Comparison of ENCODE assay signal across 8 cellular contexts in the genomic region with DNA sequence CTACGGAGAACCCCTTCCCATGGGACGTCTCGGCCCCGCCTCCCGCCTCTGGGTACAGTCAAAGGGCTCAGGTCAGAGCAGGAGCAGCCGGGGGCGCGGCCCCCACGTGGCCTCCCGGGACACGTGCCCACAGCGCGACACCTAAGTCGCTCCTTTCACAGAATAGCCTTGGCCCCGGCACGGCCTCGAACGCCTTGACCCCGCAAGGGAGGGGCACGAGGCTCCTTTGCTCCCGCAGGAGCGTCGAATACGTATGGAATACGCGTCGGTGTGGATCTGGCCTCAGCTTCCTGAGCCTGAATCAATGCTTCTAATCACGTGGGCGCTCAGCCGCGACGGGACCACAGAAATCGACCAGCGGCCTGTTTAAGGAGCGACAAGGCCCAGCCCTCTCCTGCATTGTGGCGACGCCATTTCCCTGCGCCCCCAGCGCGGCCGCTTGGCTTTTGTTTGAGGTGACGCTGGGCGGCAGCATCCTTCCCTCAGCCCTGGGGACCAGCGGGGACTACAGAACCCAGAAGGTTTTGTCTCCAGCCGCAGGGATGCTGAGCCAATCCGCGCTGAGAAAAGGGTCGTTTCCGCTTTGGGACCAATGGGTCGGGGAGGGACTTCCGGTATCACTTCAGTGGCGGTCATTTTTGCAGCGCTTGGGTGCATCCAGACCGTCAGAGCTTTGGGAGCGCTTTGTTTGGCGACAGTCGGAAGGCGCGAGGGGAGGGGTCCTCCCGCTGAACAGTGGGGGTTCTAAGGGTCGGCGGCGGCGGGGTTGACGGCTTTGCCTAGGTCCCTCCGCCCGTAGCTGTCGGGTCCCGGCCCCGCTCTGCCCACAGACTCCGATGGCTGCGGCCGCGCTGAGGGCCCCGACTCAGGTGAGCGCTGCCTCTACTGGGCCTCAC. TPM values are rescaled to one million over a fixed set of nuclear protein-coding genes. Genes with fewer than 3 reads are reported as not detected.
DNase-seq lines count a peak whose midpoint lies in the region; ATAC-seq, FAIRE-seq and TF ChIP-seq lines count a peak whose summit lies in the region.

Gene ZIK1 (plus strand): TSS at position 625 of the 896 bp plus-strand sequence. CDS start 212 bp downstream, at position 837.

- peak in 1 of 2 experiments; percentile 12; a peak in 2 of 4 replicates for TF ChIP-seq RAD21 in H1 (IDR thresholded peaks at IDR 0.05 in 1 of 2, conservative IDR thresholded peaks at IDR 0.05 in 1 of 2; ENCODE audit: low read depth in 2 of 2, low read length in 2 of 2)

- H2BK12ac ChIP-seq in H1 (ENCODE audit: low read depth, low read length): peak within 1 kb of the TSS; percentile 30; the same call in 1 of the 2 replicates

- H3K9ac ChIP-seq in H1 (replicated peaks in 1 of 4; ENCODE audit: extremely low read depth in 1 of 4, low read depth in 3 of 4, low read length in 3 of 4): peak within 1 kb of the TSS; percentile 83 to 91 (median 84)

- peak within 1 kb of the TSS; percentile 96 for H4K91ac ChIP-seq in H1 (replicated peaks; ENCODE audit: insufficient read length, low read length)

- peak; percentile 93 for DNase-seq in EL
- peak; percentile 49 for DNase-seq in HFF-Myc (ENCODE audit: extremely low read depth, low read depth)
- peak; percentile 94 for DNase-seq in NCI-H2171 (lab: John Stamatoyannopoulos, UW)
- DNase-seq in activated CD8-positive, alpha-beta memory T cell treated with anti-CD3 and anti-CD28 coated beads for 4 hours (ENCODE audit: low read depth in 2 of 2): peak; percentile 78 to 84
- peak; percentile 90 to 92 for DNase-seq in H1 (ENCODE audit: low read depth in 1 of 2, low spot score in 2 of 2)
- peak; percentile 90 for DNase-seq in lung (ENCODE audit: low spot score)
- DNase-seq in stimulated activated CD4-positive, alpha-beta T cell treated with anti-CD3 and anti-CD28 coated beads, Interleukin-4, amount 100 ng/mL, for 4 hours: peak; percentile 73 to 88
- DNase-seq in SIG-M5 (lab: John Stamatoyannopoulos, UW): no peak

- H3K9me3 ChIP-seq in H1 (ENCODE audit: insufficient read depth in 2 of 2, low read depth in 1 of 2, low read length in 1 of 2): peaks cover 20 to 28% of the 10 kb centered on the region in 2 experiments
- H3K9me3 ChIP-seq in lung (ENCODE audit: control insufficient read depth in 2 of 2, insufficient read depth in 1 of 2, low read length in 1 of 2): peaks cover 0 to 50% of the 10 kb centered on the region in 2 donors

- peaks cover 11 to 40% of the 10 kb centered on the region in 2 experiments for H3K79me2 ChIP-seq in H1 (ENCODE audit: control insufficient read depth in 1 of 2, insufficient read depth in 2 of 2, low read length in 2 of 2)

- TF ChIP-seq CTCF in HFF-Myc (IDR thresholded peaks at IDR 0.05; ENCODE audit: low read depth, low read length, missing control alignments) (no peak), H1 (IDR thresholded peaks at IDR 0.05; ENCODE audit: control extremely low read depth in 1 of 3, insufficient read depth in 1 of 3, low read depth in 1 of 3, low read length in 3 of 3) (peak; percentile 13 to 15 (median 15); a peak in 3 of 4 replicates), lung (IDR thresholded peaks at IDR 0.05; ENCODE audit: control extremely low read depth, extremely low read depth) (no peak)

- no peak within 1 kb of the TSS for H3K14ac ChIP-seq in H1 (ENCODE audit: insufficient read length)

- H3K27me3 ChIP-seq in H1 (replicated peaks in 1 of 4; ENCODE audit: control insufficient read depth in 3 of 4, extremely low read depth in 1 of 4, insufficient read depth in 3 of 4, low read length in 3 of 4) (peaks cover 0 to 5% (median 2%) of the 10 kb centered on the region in 4 experiments; a peak in 2 of 7 replicates), lung (ENCODE audit: control insufficient read depth, insufficient read depth) (no peaks in the 10 kb centered on the region)

- peak within 1 kb of the TSS; percentile 75 for H2BK120ac ChIP-seq in H1 (replicated peaks; ENCODE audit: low read depth, low read length)

- H2BK20ac ChIP-seq in H1 (ENCODE audit: low read length): peak within 1 kb of the TSS; percentile 64; the same call in 1 of the 2 replicates

- TF ChIP-seq EP300 in H1 (IDR thresholded peaks at IDR 0.05; ENCODE audit: borderline replicate concordance in 1 of 2, low read depth in 2 of 2, low read length in 2 of 2): no peak

- H3K23me2 ChIP-seq in H1 (ENCODE audit: low read depth, low read length): peaks cover 12% of the 10 kb centered on the region; the same call in 1 of the 2 replicates

- H3K4me1 ChIP-seq in H1 (replicated peaks in 1 of 4; ENCODE audit: control insufficient read depth in 3 of 4, insufficient read depth in 4 of 4, low read length in 3 of 4) (peaks cover 4 to 13% (median 8%) of the 10 kb centered on the region in 4 experiments; a peak in 6 of 7 replicates), lung (ENCODE audit: control insufficient read depth in 2 of 2, insufficient read depth in 2 of 2, low read length in 2 of 2) (peaks cover 10 to 12% of the 10 kb centered on the region in 2 donors)

- H2BK5ac ChIP-seq in H1 (ENCODE audit: low read depth, low read length): peak within 1 kb of the TSS; percentile 98

- H2BK15ac ChIP-seq in H1 (ENCODE audit: low read length): peak within 1 kb of the TSS; percentile 90; the same call in 1 of the 2 replicates

- no peak within 1 kb of the TSS for H3K23ac ChIP-seq in H1 (ENCODE audit: insufficient read length)

- H3K79me1 ChIP-seq in H1 (ENCODE audit: low read depth, low read length): peaks cover 19% of the 10 kb centered on the region

- peak within 1 kb of the TSS; percentile 49 for H4K5ac ChIP-seq in H1 (ENCODE audit: insufficient read length, low read depth, low read length)

- POLR2A ChIA-PET in H1 (lab: Charles Lee; ENCODE audit: partially characterized antibody): interaction anchor here (0.6 to 2.1 kb wide), 15 partner anchors 9 to 246 kb away, joined by 3 to 11 read pairs (median 3); partner anchors contain the start of genes ZNF134, ZNF154, ZNF211 and ZNF530

- H3K56ac ChIP-seq in H1 (replicated peaks; ENCODE audit: insufficient read length, low read depth, low read length): peak within 1 kb of the TSS; percentile 51

- H2AK5ac ChIP-seq in H1 (ENCODE audit: low read depth, low read length): peak within 1 kb of the TSS; percentile 54; the same call in 1 of the 2 replicates

- H3K36me3 ChIP-seq in H1 (ENCODE audit: control insufficient read depth in 2 of 4, insufficient read depth in 4 of 4, low read length in 3 of 4): peaks cover 10 to 31% (median 22%) of the 10 kb centered on the region in 4 experiments
- H3K36me3 ChIP-seq in lung (ENCODE audit: control insufficient read depth in 2 of 2, insufficient read depth in 2 of 2, low read length in 2 of 2): peaks cover 6 to 8% of the 10 kb centered on the region in 2 donors

- peak within 1 kb of the TSS; percentile 96 for H3K4ac ChIP-seq in H1 (replicated peaks; ENCODE audit: insufficient read length, low read depth, low read length)

- H3K4me2 ChIP-seq in H1 (ENCODE audit: insufficient read depth in 1 of 2, low read depth in 2 of 2, low read length in 2 of 2): peak within 1 kb of the TSS; percentile 81 to 98

- ATAC-seq in lung (ENCODE audit: insufficient read depth, low FRiP score): peak; percentile 92

- H3K27ac ChIP-seq in H1 (ENCODE audit: low read depth, low read length): peak within 1 kb of the TSS; percentile 80; the same call in 1 of the 2 replicates
- peak within 1 kb of the TSS; percentile 6 to 51 for H3K27ac ChIP-seq in lung (ENCODE audit: low read depth in 1 of 2, low read length in 1 of 2)

- H3K4me3 ChIP-seq in HFF-Myc (replicated peaks; ENCODE audit: low read depth, low read length): peak within 1 kb of the TSS; percentile 51
- peak within 1 kb of the TSS; percentile 87 to 95 (median 93) for H3K4me3 ChIP-seq in H1 (ENCODE audit: extremely low read depth in 1 of 4, insufficient read depth in 2 of 4, low read depth in 3 of 4, low read length in 4 of 4)
- peak within 1 kb of the TSS; percentile 62 for H3K4me3 ChIP-seq in lung

- 2% methylated on average over 76 of the region's 76 CpGs; no CpG with 5 or more reads in 1 of the 2 experiments for WGBS in H1 (ENCODE audit: extremely low coverage in 1 of 2, insufficient coverage in 1 of 2, insufficient read length in 1 of 2, insufficient replicate concordance in 2 of 2, low coverage in 1 of 2, low lambda C conversion rate in 2 of 2, missing lambda C conversion rate in 1 of 2), 2 experiments
- WGBS in lung, 2 donors: 2 to 3% methylated on average over 75 to 76 of the region's 76 CpGs

- H3K18ac ChIP-seq in H1 (ENCODE audit: extremely low read depth, low read length): peak within 1 kb of the TSS; percentile 66

- H2AFZ ChIP-seq in H1 (ENCODE audit: low read length): peak within 1 kb of the TSS; percentile 98; the same call in 1 of the 2 replicates

- FAIRE-seq in H1 (lab: Jason Lieb, UNC): peak; percentile 97

- CTCF ChIA-PET in H1 (lab: Charles Lee; ENCODE audit: partially characterized antibody): no interaction called here

- peak; percentile 63 to 82; a peak in 2 of 3 replicates for TF ChIP-seq POLR2A in H1 (IDR thresholded peaks at IDR 0.05; ENCODE audit: control extremely low read depth in 1 of 2, low read depth in 2 of 2, low read length in 2 of 2)

- peak within 1 kb of the TSS; percentile 98; the same call in 1 of the 2 replicates for H4K8ac ChIP-seq in H1 (ENCODE audit: extremely low read depth, insufficient read depth, low read length)

- no peaks in the 10 kb centered on the region for H4K20me1 ChIP-seq in H1 (replicated peaks in 1 of 2; ENCODE audit: control insufficient read depth in 1 of 2, insufficient read depth in 2 of 2, low read length in 2 of 2)

TF ChIP-seq in H1, 55 proteins besides CTCF, POLR2A, EP300 and RAD21 (continues in another document):
- TF ChIP-seq POU5F1 (IDR thresholded peaks at IDR 0.05; ENCODE audit: low read depth, low read length) (no peak), GABPA (IDR thresholded peaks at IDR 0.05; ENCODE audit: borderline replicate concordance, insufficient read depth, low read length) (peak; percentile 94; the same call in 1 of the 2 replicates), CTBP2 (IDR thresholded peaks at IDR 0.05; ENCODE audit: borderline replicate concordance, insufficient read depth, insufficient read length, low read length) (peak; percentile 64), CBX5 (IDR thresholded peaks at IDR 0.05; ENCODE audit: low read depth, low read length) (no peak), HDAC6 (IDR thresholded peaks at IDR 0.05; ENCODE audit: low read depth, low read length) (no peak), FOSL1 (IDR thresholded peaks at IDR 0.05; ENCODE audit: insufficient read depth, low read depth, low read length) (no peak)

RNA-seq across cellular contexts. Expression of gene ZIK1, which starts in this region (rescaled TPM):
- 36.5 and 38.5 TPM in 2 replicates for total RNA-seq in H1 (2021; fragmentation: NEBNext Ultra II Directional; extraction: Animal tissue kit (Norgen Biotek cat#: 25700))
- 19.4 and 21.2 TPM in 2 replicates for polyA plus RNA-seq in H1 (2011; rRNA removed)
- 25.7 TPM for polyA plus RNA-seq in H1 (2011; cell fraction: cytosol; rRNA removed)
- 23.4 TPM for polyA plus RNA-seq in H1 (2011; cell fraction: nucleus; rRNA removed)
- 24.9 to 32.0 TPM (median 28.0 TPM) in 4 replicates for polyA plus RNA-seq in H1 (2012, experiment 1 of 2)
- 3.1 TPM for polyA plus RNA-seq in H1 (2012, experiment 2 of 2)
- polyA plus RNA-seq in H1 (2013, experiment 1 of 2): 19.7 TPM
- polyA plus RNA-seq in H1 (2013, experiment 2 of 2): 20.0 TPM
- 39.3 and 52.8 TPM in 2 replicates for polyA minus RNA-seq in H1 (2011; rRNA and poly(A)+ RNA removed)
- polyA minus RNA-seq in H1 (2011; cell fraction: cytosol; rRNA and poly(A)+ RNA removed): 15.0 TPM
- polyA minus RNA-seq in H1 (2011; cell fraction: nucleus; rRNA and poly(A)+ RNA removed): 32.2 TPM
- total RNA-seq in lung: 10 to 100 TPM in 1 of 2 donors, 1 to 10 TPM in 1; 4.3 to 13.8 TPM
- 1 to 10 TPM; 1.0 to 2.7 TPM for polyA plus RNA-seq in lung

Comparison
In these comparisons a context has a peak if more than half of its experiments do, and no peak if none do; other contexts are left out.
1. CTCF ChIP-seq: peak in H1 (3 of 3); none in HFF-Myc (single experiment) and lung (single experiment).
2. Peak in every context shown above with its lines, with median percentiles within 50 percentile points of each other: H3K4me3 ChIP-seq.